Comparison of ENCODE assay signal across 16 cellular contexts in genomic region chr3:115833074-115833473, GRCh38.
"Had no signal": no experiment of that assay in that cellular context is flagged by ENCODE, and none has a peak within 500 bp of the region (broad histone marks: within the 10 kb centered on the region; RNA-seq: fewer than 3 reads in every experiment).

No MANE protein-coding gene starts in this region.

- H3K27ac ChIP-seq: ascending aorta, suprapubic skin had no signal

- DNase-seq: activated CD4-positive, alpha-beta T cell treated with anti-CD3 and anti-CD28 coated beads, Interleukin-2, amount 10 ng/mL, durations not matched to agents 7 days and 5 days; activated CD8-positive, alpha-beta memory T cell treated with anti-CD3 and anti-CD28 coated beads for 24 hours; activated naive CD4-positive, alpha-beta T cell treated with Interleukin-2 at 50 U/mL for 16 hours; activated naive CD8-positive, alpha-beta T cell treated with anti-CD3 and anti-CD28 coated beads, Interleukin-2, amount 50 U/mL, for 24 hours; hippocampal formation; kidney glomerular epithelial cell; nephron progenitor cell; occipital lobe; right cardiac atrium; small intestine; stimulated activated CD4-positive, alpha-beta T cell treated with anti-CD3 and anti-CD28 coated beads, Interleukin-4, amount 100 ng/mL, for 4 hours; stimulated activated CD8-positive, alpha-beta memory T cell treated with anti-CD3 and anti-CD28 coated beads, Interleukin-4, amount 100 ng/mL, for 48 hours; stimulated activated naive CD8-positive, alpha-beta T cell treated with anti-CD3 and anti-CD28 coated beads, Interleukin-15, Interleukin-2, amounts not matched to agents 100 U/mL and 50 U/mL, for 24 hours; trophoblast cell had no signal

- ATAC-seq: activated naive CD8-positive, alpha-beta T cell treated with anti-CD3 and anti-CD28 coated beads, Interleukin-2, amount 50 U/mL, for 24 hours; right cardiac atrium; stimulated activated naive CD8-positive, alpha-beta T cell treated with anti-CD3 and anti-CD28 coated beads, Interleukin-15, Interleukin-2, amounts not matched to agents 100 U/mL and 50 U/mL, for 24 hours had no signal

- H3K4me3 ChIP-seq: ascending aorta, suprapubic skin had no signal

- H3K9me3 ChIP-seq: ascending aorta, suprapubic skin had no signal

- H3K36me3 ChIP-seq: ascending aorta, suprapubic skin had no signal
